ENCODE assay signal across 12 cellular contexts in genomic region chr2:38353402-38353801, GRCh38.
"Had no signal": no experiment of that assay in that cellular context is flagged by ENCODE, and none has a peak within 500 bp of the region (broad histone marks: within the 10 kb centered on the region; RNA-seq: fewer than 3 reads in every experiment).

No MANE protein-coding gene starts in this region.

- H3K4me3 Mint-ChIP-seq: activated naive CD4-positive, alpha-beta T cell treated with anti-CD3 and anti-CD28 coated beads, Interleukin-2, amount 10 ng/mL, durations not matched to agents 7 days and 5 days had no signal

- ATAC-seq: foreskin keratinocyte, lower lobe of right lung, upper lobe of right lung had no signal

- H3K9me3 ChIP-seq: lower lobe of right lung, SJSA1, upper lobe of right lung had no signal

- DNase-seq: activated CD4-positive, alpha-beta T cell treated with anti-CD3 and anti-CD28 coated beads for 48 hours; activated naive CD4-positive, alpha-beta T cell treated with anti-CD3 and anti-CD28 coated beads, Interleukin-2, amount 10 ng/mL, durations not matched to agents 7 days and 5 days; foreskin keratinocyte; glutamatergic neuron; hypothalamus; lower lobe of right lung; occipital lobe; stimulated activated naive CD4-positive, alpha-beta T cell; upper lobe of right lung; WERI-Rb-1 had no signal

- H3K27me3 ChIP-seq: cardiac muscle cell, foreskin keratinocyte, SJSA1, upper lobe of right lung had no signal

- H3K27me3 Mint-ChIP-seq: activated naive CD4-positive, alpha-beta T cell treated with anti-CD3 and anti-CD28 coated beads, Interleukin-2, amount 10 ng/mL, durations not matched to agents 7 days and 5 days had no signal

- H3K27ac Mint-ChIP-seq: activated naive CD4-positive, alpha-beta T cell treated with anti-CD3 and anti-CD28 coated beads, Interleukin-2, amount 10 ng/mL, durations not matched to agents 7 days and 5 days had no signal

- H3K27ac ChIP-seq: cardiac muscle cell, foreskin keratinocyte, lower lobe of right lung, SJSA1, upper lobe of right lung, WERI-Rb-1 had no signal

- H3K9me3 Mint-ChIP-seq: activated naive CD4-positive, alpha-beta T cell treated with anti-CD3 and anti-CD28 coated beads, Interleukin-2, amount 10 ng/mL, durations not matched to agents 7 days and 5 days had no signal
